24 cellular contexts compared by ENCODE assay signal in genomic region chr6:80522556-80522955, GRCh38.
DNase-seq lines count a peak whose midpoint lies in the region; ATAC-seq lines count a peak whose summit lies in the region.
"Had no signal": no experiment of that assay in that cellular context is flagged by ENCODE, and none has a peak within 500 bp of the region (broad histone marks: within the 10 kb centered on the region; RNA-seq: fewer than 3 reads in every experiment).

No MANE protein-coding gene starts in this region.

- H3K56ac ChIP-seq in mesendoderm (ENCODE audit: low read length), result no peak overlapping the region

- H2BK15ac ChIP-seq in mesendoderm (replicated peaks; ENCODE audit: low read depth), result no peak overlapping the region

- no peak overlapping the region for H3K4me2 ChIP-seq in mesendoderm (ENCODE audit: low read length)

- DNase-seq in LHCN-M2 (ENCODE audit: low read depth), result peak; percentile 57
- peak; percentile 52 for DNase-seq in dermis blood vessel endothelial cell
- peak; percentile 24 for DNase-seq in left kidney (ENCODE audit: low read depth, low spot score)
- DNase-seq in sciatic nerve (ENCODE audit: low spot score), result no peak
- DNase-seq in GDM1 (lab: John Stamatoyannopoulos, UW), result no peak
- DNase-seq in NCI-H524 treated with DMSO at 0.1 percent for 48 hours (lab: John Stamatoyannopoulos, UW), result no peak
- DNase-seq in mesendoderm, result no peak
- DNase-seq: ACHN; activated CD8-positive, alpha-beta memory T cell treated with anti-CD3 and anti-CD28 coated beads, Interleukin-2, amount 10 ng/mL, durations not matched to agents 7 days and 5 days; activated naive CD4-positive, alpha-beta T cell; activated T-cell treated with anti-CD3 and anti-CD28 coated beads, Interleukin-2, amount 50 U/mL, for 48 hours; adrenal gland; BE2C; brain microvascular endothelial cell; left ventricle myocardium inferior; NCI-H1105 treated with DMSO at 0.1 percent for 48 hours; NCI-H2029; NCI-H69; SHP77; sigmoid colon; stimulated activated naive CD8-positive, alpha-beta T cell treated with anti-CD3 and anti-CD28 coated beads, Interleukin-15, Interleukin-2, amounts not matched to agents 100 U/mL and 50 U/mL, for 24 hours had no signal

- no peak overlapping the region for H2AK5ac ChIP-seq in mesendoderm (ENCODE audit: low read length)

- H3K36me3 ChIP-seq in mesendoderm (ENCODE audit: control insufficient read depth, insufficient read depth, low read length), result no peaks in the 10 kb centered on the region
- H3K36me3 ChIP-seq: adrenal gland, BE2C, brain microvascular endothelial cell, left ventricle myocardium inferior, sigmoid colon had no signal

- H3K27ac ChIP-seq in mesendoderm (ENCODE audit: low read depth, low read length), result no peak overlapping the region
- H3K27ac ChIP-seq: brain microvascular endothelial cell, left ventricle myocardium inferior had no signal

- no peak overlapping the region for H4K8ac ChIP-seq in mesendoderm (ENCODE audit: low read depth, low read length)

- H3K4me1 ChIP-seq in mesendoderm (ENCODE audit: control insufficient read depth, low read depth, low read length), result no peaks in the 10 kb centered on the region
- H3K4me1 ChIP-seq: adrenal gland, BE2C had no signal

- no peaks in the 10 kb centered on the region for H3K27me3 ChIP-seq in mesendoderm (ENCODE audit: insufficient read depth, low read length, poor library complexity)
- H3K27me3 ChIP-seq: adrenal gland, BE2C, brain microvascular endothelial cell, sigmoid colon had no signal

- H3K79me1 ChIP-seq in mesendoderm (ENCODE audit: low read length), result no peaks in the 10 kb centered on the region

- no peak overlapping the region for H2BK120ac ChIP-seq in mesendoderm (ENCODE audit: low read depth, low read length)

- H3K79me2 ChIP-seq in mesendoderm (ENCODE audit: control insufficient read depth, insufficient read depth, low read length), result no peaks in the 10 kb centered on the region

- H2BK5ac ChIP-seq in mesendoderm (ENCODE audit: low read length), result no peak overlapping the region

- no peak overlapping the region for H3K9ac ChIP-seq in mesendoderm (ENCODE audit: low read length)

- intact Hi-C loops in sciatic nerve (cut with DNase I), result no loop called here

- H3K18ac ChIP-seq in mesendoderm (ENCODE audit: low read length), result no peak overlapping the region

- H3K4ac ChIP-seq in mesendoderm (ENCODE audit: low read depth, low read length), result no peak overlapping the region

- peak; percentile 30 for ATAC-seq in sciatic nerve
- ATAC-seq: activated CD8-positive, alpha-beta memory T cell treated with anti-CD3 and anti-CD28 coated beads, Interleukin-2, amount 10 ng/mL, durations not matched to agents 7 days and 5 days; K562; natural killer cell treated with Interleukin-12 subunit alpha and Interleukin-12 subunit beta and Interleukin-15 and Interleukin-18, amount 100 ng/mL, for 72 hours; Panc1; stimulated activated naive CD8-positive, alpha-beta T cell treated with anti-CD3 and anti-CD28 coated beads, Interleukin-15, Interleukin-2, amounts not matched to agents 100 U/mL and 50 U/mL, for 24 hours had no signal

- H3K4me3 ChIP-seq in mesendoderm (ENCODE audit: low read length), result no peak overlapping the region
- H3K4me3 ChIP-seq: K562, sigmoid colon had no signal

- H3K23ac ChIP-seq in mesendoderm (ENCODE audit: low read length), result no peak overlapping the region

- H4K5ac ChIP-seq in mesendoderm (ENCODE audit: low read length), result no peak overlapping the region

- WGBS in mesendoderm (ENCODE audit: extremely low coverage, insufficient coverage, low lambda C conversion rate), result no CpG with 5 or more reads among the region's 3 CpGs

Comparison
In these comparisons a context has a peak if more than half of its experiments do, and no peak if none do; other contexts are left out.
1. DNase-seq: peak in LHCN-M2 (single experiment), dermis blood vessel endothelial cell (single experiment) and left kidney (single experiment); none in sciatic nerve (single experiment), GDM1 (single experiment), NCI-H524 treated with DMSO at 0.1 percent for 48 hours (single experiment) and mesendoderm (single experiment).